1 cellular context compared by ENCODE assay signal in the genomic region with DNA sequence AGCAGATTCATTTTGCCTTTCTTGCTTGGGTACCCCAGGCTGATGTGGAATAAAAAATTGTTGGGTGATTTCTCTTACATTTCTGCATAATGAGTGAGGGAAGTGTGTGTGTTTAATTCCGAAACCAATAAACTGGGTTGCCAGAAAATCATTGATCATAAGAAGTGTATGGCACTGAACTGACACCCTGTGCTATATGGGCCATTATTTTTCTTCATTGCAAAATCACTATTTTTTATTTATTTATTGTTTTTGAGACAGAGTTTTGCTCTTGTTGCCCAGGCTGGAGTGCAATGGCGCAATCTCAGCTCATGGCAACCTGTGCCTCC.
TF ChIP-seq lines count a peak whose summit lies in the region.

No MANE protein-coding gene starts in this region.

TF ChIP-seq in GM12878, 131 proteins besides CTCF, POLR2A, EP300 and RAD21 (continued from another document and continues in another):
- TF ChIP-seq CEBPZ (IDR thresholded peaks at IDR 0.05; ENCODE audit: low read depth, low read length) (no peak), USF2 (IDR thresholded peaks at IDR 0.05; ENCODE audit: borderline replicate concordance, low read depth, low read length) (no peak), ZNF592 (IDR thresholded peaks at IDR 0.05) (no peak), EED (IDR thresholded peaks at IDR 0.05; ENCODE audit: low read depth) (peak; percentile 21), MTA3 (IDR thresholded peaks at IDR 0.05; ENCODE audit: borderline replicate concordance, low read length) (no peak; the same call in 1 of the 2 replicates), SIX5 (IDR thresholded peaks at IDR 0.05; ENCODE audit: low read depth, low read length, severe bottlenecking) (no peak), SP1 (IDR thresholded peaks at IDR 0.05; ENCODE audit: low read depth, low read length) (no peak), DPF2 (IDR thresholded peaks at IDR 0.05) (0 out of 2 replicates have a peak, but pooled peaks have one; percentile 39), PML (IDR thresholded peaks at IDR 0.05; ENCODE audit: low read length) (no peak; the same call in 1 of the 2 replicates), ZNF24 (IDR thresholded peaks at IDR 0.05) (no peak), CHD4 (IDR thresholded peaks at IDR 0.05) (no peak), KAT2A (conservative IDR thresholded peaks at IDR 0.05; ENCODE audit: control insufficient read depth, low read depth, low read length) (no peak), RELB (IDR thresholded peaks at IDR 0.05; ENCODE audit: low read depth) (peak; percentile 8; the same call in 1 of the 2 replicates), ESRRA (IDR thresholded peaks at IDR 0.05; ENCODE audit: low read length) (no peak), SKIL (IDR thresholded peaks at IDR 0.05; ENCODE audit: low read depth, poor library complexity, severe bottlenecking) (peak; percentile 1), ZNF274 (IDR thresholded peaks at IDR 0.05; ENCODE audit: insufficient read depth, insufficient read length) (no peak), POLR2AphosphoS2 (IDR thresholded peaks at IDR 0.05; ENCODE audit: low read depth, low read length) (no peak), CUX1 (IDR thresholded peaks at IDR 0.05; ENCODE audit: insufficient replicate concordance, low read depth, low read length) (peak; percentile 91), CHD2 (IDR thresholded peaks at IDR 0.05; ENCODE audit: borderline replicate concordance, low read depth, low read length) (no peak), ASH2L (IDR thresholded peaks at IDR 0.05; ENCODE audit: borderline replicate concordance, low read depth) (no peak), KDM1A (IDR thresholded peaks at IDR 0.05; ENCODE audit: borderline replicate concordance) (no peak), KLF5 (IDR thresholded peaks at IDR 0.05; ENCODE audit: partially characterized antibody) (no peak)
- TF ChIP-seq, protein P1, sequence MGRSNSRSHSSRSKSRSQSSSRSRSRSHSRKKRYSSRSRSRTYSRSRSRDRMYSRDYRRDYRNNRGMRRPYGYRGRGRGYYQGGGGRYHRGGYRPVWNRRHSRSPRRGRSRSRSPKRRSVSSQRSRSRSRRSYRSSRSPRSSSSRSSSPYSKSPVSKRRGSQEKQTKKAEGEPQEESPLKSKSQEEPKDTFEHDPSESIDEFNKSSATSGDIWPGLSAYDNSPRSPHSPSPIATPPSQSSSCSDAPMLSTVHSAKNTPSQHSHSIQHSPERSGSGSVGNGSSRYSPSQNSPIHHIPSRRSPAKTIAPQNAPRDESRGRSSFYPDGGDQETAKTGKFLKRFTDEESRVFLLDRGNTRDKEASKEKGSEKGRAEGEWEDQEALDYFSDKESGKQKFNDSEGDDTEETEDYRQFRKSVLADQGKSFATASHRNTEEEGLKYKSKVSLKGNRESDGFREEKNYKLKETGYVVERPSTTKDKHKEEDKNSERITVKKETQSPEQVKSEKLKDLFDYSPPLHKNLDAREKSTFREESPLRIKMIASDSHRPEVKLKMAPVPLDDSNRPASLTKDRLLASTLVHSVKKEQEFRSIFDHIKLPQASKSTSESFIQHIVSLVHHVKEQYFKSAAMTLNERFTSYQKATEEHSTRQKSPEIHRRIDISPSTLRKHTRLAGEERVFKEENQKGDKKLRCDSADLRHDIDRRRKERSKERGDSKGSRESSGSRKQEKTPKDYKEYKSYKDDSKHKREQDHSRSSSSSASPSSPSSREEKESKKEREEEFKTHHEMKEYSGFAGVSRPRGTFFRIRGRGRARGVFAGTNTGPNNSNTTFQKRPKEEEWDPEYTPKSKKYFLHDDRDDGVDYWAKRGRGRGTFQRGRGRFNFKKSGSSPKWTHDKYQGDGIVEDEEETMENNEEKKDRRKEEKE (IDR thresholded peaks at IDR 0.05), result no peak
- TF ChIP-seq, protein P2, sequence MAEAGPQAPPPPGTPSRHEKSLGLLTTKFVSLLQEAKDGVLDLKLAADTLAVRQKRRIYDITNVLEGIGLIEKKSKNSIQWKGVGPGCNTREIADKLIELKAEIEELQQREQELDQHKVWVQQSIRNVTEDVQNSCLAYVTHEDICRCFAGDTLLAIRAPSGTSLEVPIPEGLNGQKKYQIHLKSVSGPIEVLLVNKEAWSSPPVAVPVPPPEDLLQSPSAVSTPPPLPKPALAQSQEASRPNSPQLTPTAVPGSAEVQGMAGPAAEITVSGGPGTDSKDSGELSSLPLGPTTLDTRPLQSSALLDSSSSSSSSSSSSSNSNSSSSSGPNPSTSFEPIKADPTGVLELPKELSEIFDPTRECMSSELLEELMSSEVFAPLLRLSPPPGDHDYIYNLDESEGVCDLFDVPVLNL (IDR thresholded peaks at IDR 0.05; ENCODE audit: low read depth, low read length), result no peak
- TF ChIP-seq, protein P3, sequence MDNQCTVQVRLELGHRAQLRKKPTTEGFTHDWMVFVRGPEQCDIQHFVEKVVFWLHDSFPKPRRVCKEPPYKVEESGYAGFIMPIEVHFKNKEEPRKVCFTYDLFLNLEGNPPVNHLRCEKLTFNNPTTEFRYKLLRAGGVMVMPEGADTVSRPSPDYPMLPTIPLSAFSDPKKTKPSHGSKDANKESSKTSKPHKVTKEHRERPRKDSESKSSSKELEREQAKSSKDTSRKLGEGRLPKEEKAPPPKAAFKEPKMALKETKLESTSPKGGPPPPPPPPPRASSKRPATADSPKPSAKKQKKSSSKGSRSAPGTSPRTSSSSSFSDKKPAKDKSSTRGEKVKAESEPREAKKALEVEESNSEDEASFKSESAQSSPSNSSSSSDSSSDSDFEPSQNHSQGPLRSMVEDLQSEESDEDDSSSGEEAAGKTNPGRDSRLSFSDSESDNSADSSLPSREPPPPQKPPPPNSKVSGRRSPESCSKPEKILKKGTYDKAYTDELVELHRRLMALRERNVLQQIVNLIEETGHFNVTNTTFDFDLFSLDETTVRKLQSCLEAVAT (IDR thresholded peaks at IDR 0.05), result no peak; the same call in 1 of the 2 replicates
